ENCODE assay signal across 13 cellular contexts in the genomic region with DNA sequence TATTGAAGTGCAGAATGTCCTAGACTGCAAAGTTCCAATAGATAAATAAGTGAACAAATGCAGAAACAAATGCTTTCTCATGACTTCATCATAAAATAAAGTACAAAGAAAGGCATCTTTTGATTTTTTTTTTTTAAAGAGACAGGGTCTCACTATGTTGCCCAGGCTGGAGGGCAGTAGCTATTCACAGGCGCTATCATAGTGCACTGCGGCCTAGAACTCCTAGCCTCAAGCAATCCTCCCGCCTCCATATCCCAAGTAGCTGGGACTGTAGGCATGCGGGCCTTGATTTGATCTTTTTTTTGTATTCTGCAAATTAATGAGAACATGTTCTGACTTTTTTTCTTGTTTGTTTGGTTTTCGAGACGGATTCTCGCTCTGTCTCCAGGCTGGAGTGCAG. TPM values are rescaled to one million over a fixed set of nuclear protein-coding genes. Genes with fewer than 3 reads are reported as not detected.
A peak's percentile ranks its signal among the peaks of the same experiment; 100 is the strongest.
DNase-seq lines count a peak whose midpoint lies in the region; ATAC-seq, FAIRE-seq and TF ChIP-seq lines count a peak whose summit lies in the region.
"Had no signal": no experiment of that assay in that cellular context is flagged by ENCODE, and none has a peak within 500 bp of the region (broad histone marks: within the 10 kb centered on the region; RNA-seq: fewer than 3 reads in every experiment).

No MANE protein-coding gene starts in this region.

- no peak for TF ChIP-seq RAD21 in HepG2 (CRISPR knock-in tag; IDR thresholded peaks at IDR 0.05)

- H3K36me3 ChIP-seq in HepG2 (replicated peaks in 1 of 2; ENCODE audit: control insufficient read depth in 1 of 2, insufficient read depth in 2 of 2, low read length in 2 of 2) = peaks cover 0 to 7% of the 10 kb centered on the region in 2 experiments; a peak in 3 of 5 replicates
- H3K36me3 ChIP-seq in right lobe of liver = no peaks in the 10 kb centered on the region
- no peaks in the 10 kb centered on the region for H3K36me3 ChIP-seq in lower lobe of right lung
- no peaks in the 10 kb centered on the region for H3K36me3 ChIP-seq in kidney (ENCODE audit: control insufficient read depth in 1 of 2, insufficient read depth in 2 of 2, low read length in 2 of 2)

- WGBS in HepG2 (ENCODE audit: low lambda C conversion rate) = 89% methylated on average over 7 of the region's 7 CpGs
- 81% methylated on average over 7 of the region's 7 CpGs for WGBS in right lobe of liver (ENCODE audit: insufficient coverage, low coverage, low lambda C conversion rate, missing lambda C conversion rate)

- H3K4me1 ChIP-seq in HepG2 (ENCODE audit: insufficient read depth, low read length) = peaks cover 59% of the 10 kb centered on the region
- peaks cover 0 to 47% (median 17%) of the 10 kb centered on the region in 4 donors for H3K4me1 ChIP-seq in right lobe of liver
- peaks cover 51% of the 10 kb centered on the region for H3K4me1 ChIP-seq in lower lobe of right lung
- peaks cover 4 to 16% of the 10 kb centered on the region in 2 donors for H3K4me1 ChIP-seq in kidney (ENCODE audit: control insufficient read depth in 1 of 2, insufficient read depth in 1 of 2, low read depth in 1 of 2, low read length in 2 of 2)

- no peak for TF ChIP-seq CTCF in HepG2 (CRISPR knock-in tag; IDR thresholded peaks at IDR 0.05)
- TF ChIP-seq CTCF in right lobe of liver (IDR thresholded peaks at IDR 0.05) = no peak
- TF ChIP-seq CTCF in lower lobe of right lung (IDR thresholded peaks at IDR 0.05) = no peak
- no peak for TF ChIP-seq CTCF in kidney (IDR thresholded peaks at IDR 0.05; ENCODE audit: borderline replicate concordance, extremely low read depth, insufficient read depth)

- in situ Hi-C loops in HepG2 (cut with HindIII; ENCODE audit: extremely low pct_ligation_motif_present, low pct_unique_long_range_greater_than_20kb) = no loop called here

- no peak overlapping the region for H3K9ac ChIP-seq in HepG2 (ENCODE audit: insufficient read depth, low read depth, low read length)
- no peak overlapping the region for H3K9ac ChIP-seq in kidney (ENCODE audit: low read length in 2 of 2)

- H3K27me3 Mint-ChIP-seq in activated T-helper 2 cell treated with anti-CD3 and anti-CD28 coated beads, Interferon-gamma antibody, Interleukin-2, Interleukin-4, amounts not matched to agents 10 μg/mL and 5 μg/mL and 100 μg/mL, durations not matched to agents 14 hours and 24 hours and 36 hours (ENCODE audit: low read depth) = no peaks in the 10 kb centered on the region

- H3K9me3 Mint-ChIP-seq in activated T-helper 2 cell treated with anti-CD3 and anti-CD28 coated beads, Interferon-gamma antibody, Interleukin-2, Interleukin-4, amounts not matched to agents 10 μg/mL and 5 μg/mL and 100 μg/mL, durations not matched to agents 14 hours and 24 hours and 36 hours = no peaks in the 10 kb centered on the region

- ATAC-seq in HepG2 (no peak), right lobe of liver (no peak), lower lobe of right lung (no peak), HG03108 (IDR thresholded peaks at IDR 0.05; ENCODE audit: unreplicated experiment) (no peak), HG03095 (IDR thresholded peaks at IDR 0.05; ENCODE audit: unreplicated experiment) (no peak)

- BruUV-seq in HepG2 (replicated peaks; lab: Mats Ljungman, UMichigan) = no TSS peak

- peaks cover 42% of the 10 kb centered on the region for H3K36me3 Mint-ChIP-seq in activated T-helper 2 cell treated with anti-CD3 and anti-CD28 coated beads, Interferon-gamma antibody, Interleukin-2, Interleukin-4, amounts not matched to agents 10 μg/mL and 5 μg/mL and 100 μg/mL, durations not matched to agents 14 hours and 24 hours and 36 hours (ENCODE audit: low read depth)

- CTCF ChIA-PET in HepG2 (lab: Yijun Ruan, JAX; ENCODE audit: low intra/inter-chr PET ratio, low total read pairs) = no interaction called here

- H2AFZ ChIP-seq in HepG2 (ENCODE audit: low read length) = no peak overlapping the region

- FAIRE-seq in HepG2 (lab: Jason Lieb, UNC) (no peak), kidney (lab: Jason Lieb, UNC) (no peak)
- FAIRE-seq: GM18507 had no signal

- H3K4me2 ChIP-seq in HepG2 (ENCODE audit: low read depth, low read length) = peak overlapping the region; percentile 83

- H3K27me3 ChIP-seq in HepG2 (ENCODE audit: control insufficient read depth in 1 of 2, insufficient read depth in 2 of 2, low read length in 2 of 2) (no peaks in the 10 kb centered on the region; a peak in 1 of 5 replicates), right lobe of liver (no peaks in the 10 kb centered on the region), lower lobe of right lung (ENCODE audit: low read depth) (no peaks in the 10 kb centered on the region)
- H3K27me3 ChIP-seq: esophagus muscularis mucosa had no signal

- peak overlapping the region in 2 of 3 experiments; percentile 94 to 97; a peak in 3 of 6 replicates for H3K4me3 ChIP-seq in HepG2 (replicated peaks in 1 of 3; ENCODE audit: insufficient read depth in 1 of 3, low read depth in 2 of 3, low read length in 3 of 3)
- H3K4me3 ChIP-seq in right lobe of liver = no peak overlapping the region
- H3K4me3 ChIP-seq in lower lobe of right lung = peak overlapping the region; percentile 99
- no peak overlapping the region for H3K4me3 ChIP-seq in kidney (ENCODE audit: low read length in 2 of 2)

- H3K4me1 Mint-ChIP-seq in activated T-helper 2 cell treated with anti-CD3 and anti-CD28 coated beads, Interferon-gamma antibody, Interleukin-2, Interleukin-4, amounts not matched to agents 10 μg/mL and 5 μg/mL and 100 μg/mL, durations not matched to agents 14 hours and 24 hours and 36 hours (ENCODE audit: low read depth) = peaks cover 29% of the 10 kb centered on the region

- H3K79me2 ChIP-seq in HepG2 (ENCODE audit: insufficient read depth, low read length) = peaks cover 72% of the 10 kb centered on the region

- TF ChIP-seq EP300 in HepG2 (IDR thresholded peaks at IDR 0.05; ENCODE audit: low read depth in 2 of 2, low read length in 2 of 2) (no peak), HepG2 (CRISPR knock-in tag; IDR thresholded peaks at IDR 0.05; ENCODE audit: borderline replicate concordance) (no peak)

- intact Hi-C loops in HepG2 (cut with micrococcal nuclease; ENCODE audit: unreplicated experiment) = loop anchor here (5.0 kb wide), 1 partner anchor 33 kb away; the partner anchor contains the start of gene PHLDB1
- intact Hi-C loops in right lobe of liver (cut with DNase I) = no loop called here
- intact Hi-C loops in activated T-helper 2 cell treated with anti-CD3 and anti-CD28 coated beads, Interferon-gamma antibody, Interleukin-2, Interleukin-4, amounts not matched to agents 10 μg/mL and 5 μg/mL and 100 μg/mL, durations not matched to agents 14 hours and 24 hours and 36 hours (cut with micrococcal nuclease) = loop anchor here (5.0 kb wide), 2 partner anchors 137 to 267 kb away; partner anchors contain the start of gene KMT2A
- intact Hi-C loops in lower lobe of right lung (cut with DNase I) = no loop called here
- intact Hi-C loops in kidney (cut with DNase I) = no loop called here

- H3K27ac ChIP-seq in HepG2 (ENCODE audit: extremely low read length, insufficient read depth, low read length) (no peak overlapping the region), right lobe of liver (no peak overlapping the region), lower lobe of right lung (no peak overlapping the region), kidney (ENCODE audit: low read depth in 2 of 2, low read length in 2 of 2) (no peak overlapping the region)
- H3K27ac ChIP-seq: esophagus muscularis mucosa, WERI-Rb-1 had no signal

- peak overlapping the region; percentile 45 for H3K4me3 Mint-ChIP-seq in activated T-helper 2 cell treated with anti-CD3 and anti-CD28 coated beads, Interferon-gamma antibody, Interleukin-2, Interleukin-4, amounts not matched to agents 10 μg/mL and 5 μg/mL and 100 μg/mL, durations not matched to agents 14 hours and 24 hours and 36 hours (ENCODE audit: low read depth)

- H3K9me3 ChIP-seq in HepG2 (ENCODE audit: low read length) (no peaks in the 10 kb centered on the region), right lobe of liver (no peaks in the 10 kb centered on the region), lower lobe of right lung (no peaks in the 10 kb centered on the region), kidney (ENCODE audit: control insufficient read depth in 1 of 2, low read length in 2 of 2) (no peaks in the 10 kb centered on the region)
- H3K9me3 ChIP-seq: esophagus muscularis mucosa had no signal

- H4K20me1 ChIP-seq in HepG2 (ENCODE audit: insufficient read depth, low read length) = peaks cover 57% of the 10 kb centered on the region

- POLR2A ChIA-PET in HepG2 (lab: Yijun Ruan, JAX) = interaction anchor here (0.7 kb wide), 1 partner anchor 46 kb away, joined by 3 read pairs; no protein-coding TSS in a partner anchor

- no peak for DNase-seq in HepG2 (ENCODE audit: low spot score)
- no peak for DNase-seq in right lobe of liver
- no peak for DNase-seq in activated T-helper 2 cell treated with anti-CD3 and anti-CD28 coated beads, Interferon-gamma antibody, Interleukin-2, Interleukin-4, amounts not matched to agents 10 μg/mL and 5 μg/mL and 100 μg/mL, durations not matched to agents 14 hours and 24 hours and 36 hours (ENCODE audit: low spot score)
- no peak for DNase-seq in lower lobe of right lung
- no peak for DNase-seq in DMS114 treated with DMSO at 0.1 percent for 48 hours (lab: John Stamatoyannopoulos, UW; ENCODE audit: unreplicated experiment)
- no peak for DNase-seq in kidney
- DNase-seq: Calu3, substantia nigra, WERI-Rb-1 had no signal

- no peak for TF ChIP-seq POLR2A in HepG2 (IDR thresholded peaks at IDR 0.05; ENCODE audit: insufficient read depth in 1 of 2, low read depth in 2 of 2, low read length in 2 of 2)
- no peak for TF ChIP-seq POLR2A in right lobe of liver (IDR thresholded peaks at IDR 0.05)

- no peak overlapping the region for H3K27ac Mint-ChIP-seq in activated T-helper 2 cell treated with anti-CD3 and anti-CD28 coated beads, Interferon-gamma antibody, Interleukin-2, Interleukin-4, amounts not matched to agents 10 μg/mL and 5 μg/mL and 100 μg/mL, durations not matched to agents 14 hours and 24 hours and 36 hours

RNA-seq across cellular contexts. Expression of gene ARCN1, which starts 2.4 kb away (rescaled TPM):
- total RNA-seq in HepG2 (2016; rRNA removed; fragmentation: Illumina TruSeq; extraction: Trizol) (148 and 215 TPM in 2 replicates), right lobe of liver (10 to 100 TPM; 58.3 to 91.7 (median 75.8) TPM), lower lobe of right lung (122 TPM), kidney (107 TPM)
- total RNA-seq in HepG2 (2016; cell fraction: cytosol; rRNA removed; fragmentation: Illumina TruSeq; extraction: Trizol; ENCODE audit: low read depth) = 21.7 and 21.9 TPM in 2 replicates
- 143 and 206 TPM in 2 replicates for total RNA-seq in HepG2 (2016; cell fraction: insoluble cytoplasmic fraction; rRNA removed; fragmentation: Illumina TruSeq; extraction: Trizol)
- 62.1 and 63.9 TPM in 2 replicates for total RNA-seq in HepG2 (2016; cell fraction: membrane; rRNA removed; fragmentation: Illumina TruSeq; extraction: Trizol)
- 61.5 and 78.3 TPM in 2 replicates for total RNA-seq in HepG2 (2016; cell fraction: nucleus; rRNA removed; fragmentation: Illumina TruSeq; extraction: Trizol)
- polyA plus RNA-seq in HepG2 (2011; rRNA removed) (143 and 200 TPM in 2 replicates), kidney (ENCODE audit: insufficient read depth, low read depth, low replicate concordance) (64.7 TPM)
- 147 and 192 TPM in 2 replicates for polyA plus RNA-seq in HepG2 (2011; cell fraction: cytosol; rRNA removed)
- polyA plus RNA-seq in HepG2 (2011; cell fraction: nucleus; rRNA removed) = 33.6 and 35.8 TPM in 2 replicates
- polyA plus RNA-seq in HepG2 (2012) = 80.9 and 111 TPM in 2 replicates
- 9.1 and 10.1 TPM in 2 replicates for polyA plus RNA-seq in HepG2 (2016; cell fraction: cytosol; fragmentation: Illumina TruSeq; extraction: Trizol; ENCODE audit: low read depth)
- polyA plus RNA-seq in HepG2 (2016; cell fraction: insoluble cytoplasmic fraction; fragmentation: Illumina TruSeq; extraction: Trizol; ENCODE audit: low read depth) = 221 and 222 TPM in 2 replicates
- 36.4 and 39.3 TPM in 2 replicates for polyA plus RNA-seq in HepG2 (2016; cell fraction: membrane; fragmentation: Illumina TruSeq; extraction: Trizol; ENCODE audit: low read depth)
- polyA plus RNA-seq in HepG2 (2016; cell fraction: nucleus; fragmentation: Illumina TruSeq; extraction: Trizol; ENCODE audit: insufficient read depth, low read depth) = 95.2 and 101 TPM in 2 replicates
- polyA minus RNA-seq in HepG2 (2011; rRNA and poly(A)+ RNA removed; ENCODE audit: low replicate concordance) = 78.7 and 166 TPM in 2 replicates
- polyA minus RNA-seq in HepG2 (2011; cell fraction: cytosol; rRNA and poly(A)+ RNA removed) = 105 and 121 TPM in 2 replicates
- polyA minus RNA-seq in HepG2 (2011; cell fraction: nucleus; rRNA and poly(A)+ RNA removed) = 31.7 and 41.9 TPM in 2 replicates
- 132 and 133 TPM in 2 replicates for total RNA-seq in activated T-helper 2 cell treated with anti-CD3 and anti-CD28 coated beads, Interferon-gamma antibody, Interleukin-2, Interleukin-4, amounts not matched to agents 10 μg/mL and 5 μg/mL and 100 μg/mL, durations not matched to agents 14 hours and 24 hours and 36 hours

RNA-seq across cellular contexts. Expression of gene IFT46, which starts 8.9 kb away (rescaled TPM):
- total RNA-seq in HepG2 (2016; rRNA removed; fragmentation: Illumina TruSeq; extraction: Trizol) = 15.4 and 23.9 TPM in 2 replicates
- 12.4 and 18.8 TPM in 2 replicates for total RNA-seq in HepG2 (2016; cell fraction: cytosol; rRNA removed; fragmentation: Illumina TruSeq; extraction: Trizol; ENCODE audit: low read depth)
- total RNA-seq in HepG2 (2016; cell fraction: insoluble cytoplasmic fraction; rRNA removed; fragmentation: Illumina TruSeq; extraction: Trizol) = 14.7 and 23.4 TPM in 2 replicates
- total RNA-seq in HepG2 (2016; cell fraction: membrane; rRNA removed; fragmentation: Illumina TruSeq; extraction: Trizol) = 10.2 and 11.5 TPM in 2 replicates
- 7.4 and 8.0 TPM in 2 replicates for total RNA-seq in HepG2 (2016; cell fraction: nucleus; rRNA removed; fragmentation: Illumina TruSeq; extraction: Trizol)
- 9.3 and 9.8 TPM in 2 replicates for polyA plus RNA-seq in HepG2 (2011; rRNA removed)
- 8.2 and 9.6 TPM in 2 replicates for polyA plus RNA-seq in HepG2 (2011; cell fraction: cytosol; rRNA removed)
- polyA plus RNA-seq in HepG2 (2011; cell fraction: nucleus; rRNA removed) = 3.4 and 5.1 TPM in 2 replicates
- 5.8 and 8.4 TPM in 2 replicates for polyA plus RNA-seq in HepG2 (2012)
- polyA plus RNA-seq in HepG2 (2016; cell fraction: cytosol; fragmentation: Illumina TruSeq; extraction: Trizol; ENCODE audit: low read depth) = 2.6 and 2.9 TPM in 2 replicates
- polyA plus RNA-seq in HepG2 (2016; cell fraction: insoluble cytoplasmic fraction; fragmentation: Illumina TruSeq; extraction: Trizol; ENCODE audit: low read depth) = 20.5 and 21.3 TPM in 2 replicates
- polyA plus RNA-seq in HepG2 (2016; cell fraction: membrane; fragmentation: Illumina TruSeq; extraction: Trizol; ENCODE audit: low read depth) = 5.9 TPM in 2 replicates
- 9.4 and 10.2 TPM in 2 replicates for polyA plus RNA-seq in HepG2 (2016; cell fraction: nucleus; fragmentation: Illumina TruSeq; extraction: Trizol; ENCODE audit: insufficient read depth, low read depth)
- polyA minus RNA-seq in HepG2 (2011; rRNA and poly(A)+ RNA removed; ENCODE audit: low replicate concordance) = 9.5 and 19.1 TPM in 2 replicates
- polyA minus RNA-seq in HepG2 (2011; cell fraction: cytosol; rRNA and poly(A)+ RNA removed) = 5.0 and 5.8 TPM in 2 replicates
- polyA minus RNA-seq in HepG2 (2011; cell fraction: nucleus; rRNA and poly(A)+ RNA removed) = 4.4 and 6.0 TPM in 2 replicates
- total RNA-seq in right lobe of liver = 1 to 10 TPM; 4.0 to 6.4 (median 5.2) TPM
- total RNA-seq in activated T-helper 2 cell treated with anti-CD3 and anti-CD28 coated beads, Interferon-gamma antibody, Interleukin-2, Interleukin-4, amounts not matched to agents 10 μg/mL and 5 μg/mL and 100 μg/mL, durations not matched to agents 14 hours and 24 hours and 36 hours = 14.2 and 15.4 TPM in 2 replicates
- total RNA-seq in lower lobe of right lung = 18.5 TPM
- 21.1 TPM for total RNA-seq in kidney
- polyA plus RNA-seq in kidney (ENCODE audit: insufficient read depth, low read depth, low replicate concordance) = 28.7 TPM

RNA-seq across cellular contexts. Expression of gene PHLDB1, which starts 32.8 kb away (rescaled TPM):
- total RNA-seq in HepG2 (2016; rRNA removed; fragmentation: Illumina TruSeq; extraction: Trizol) (9.9 and 13.8 TPM in 2 replicates), right lobe of liver (10 to 100 TPM in 1 of 6 experiments, 1 to 10 TPM in 5; 5.4 to 11.7 (median 6.3) TPM), lower lobe of right lung (71.8 TPM), kidney (118 TPM)
- 3.6 and 5.0 TPM in 2 replicates for total RNA-seq in HepG2 (2016; cell fraction: cytosol; rRNA removed; fragmentation: Illumina TruSeq; extraction: Trizol; ENCODE audit: low read depth)
- 7.9 and 11.9 TPM in 2 replicates for total RNA-seq in HepG2 (2016; cell fraction: insoluble cytoplasmic fraction; rRNA removed; fragmentation: Illumina TruSeq; extraction: Trizol)
- 7.7 and 8.9 TPM in 2 replicates for total RNA-seq in HepG2 (2016; cell fraction: membrane; rRNA removed; fragmentation: Illumina TruSeq; extraction: Trizol)
- 12.4 and 22.0 TPM in 2 replicates for total RNA-seq in HepG2 (2016; cell fraction: nucleus; rRNA removed; fragmentation: Illumina TruSeq; extraction: Trizol)
- polyA plus RNA-seq in HepG2 (2011; rRNA removed) (14.2 and 18.3 TPM in 2 replicates), kidney (ENCODE audit: insufficient read depth, low read depth, low replicate concordance) (39.1 TPM)
- 9.1 and 10.7 TPM in 2 replicates for polyA plus RNA-seq in HepG2 (2011; cell fraction: cytosol; rRNA removed)
- 57.1 and 61.1 TPM in 2 replicates for polyA plus RNA-seq in HepG2 (2011; cell fraction: nucleus; rRNA removed)
- polyA plus RNA-seq in HepG2 (2012) = 7.5 and 8.6 TPM in 2 replicates
- 1.4 TPM in 2 replicates for polyA plus RNA-seq in HepG2 (2016; cell fraction: cytosol; fragmentation: Illumina TruSeq; extraction: Trizol; ENCODE audit: low read depth)
- polyA plus RNA-seq in HepG2 (2016; cell fraction: insoluble cytoplasmic fraction; fragmentation: Illumina TruSeq; extraction: Trizol; ENCODE audit: low read depth) = 7.3 and 8.6 TPM in 2 replicates
- polyA plus RNA-seq in HepG2 (2016; cell fraction: membrane; fragmentation: Illumina TruSeq; extraction: Trizol; ENCODE audit: low read depth) = 2.1 and 2.9 TPM in 2 replicates
- 34.7 and 36.2 TPM in 2 replicates for polyA plus RNA-seq in HepG2 (2016; cell fraction: nucleus; fragmentation: Illumina TruSeq; extraction: Trizol; ENCODE audit: insufficient read depth, low read depth)
- polyA minus RNA-seq in HepG2 (2011; rRNA and poly(A)+ RNA removed; ENCODE audit: low replicate concordance) = 17.4 and 33.6 TPM in 2 replicates
- polyA minus RNA-seq in HepG2 (2011; cell fraction: cytosol; rRNA and poly(A)+ RNA removed) = 12.5 and 14.8 TPM in 2 replicates
- 33.9 and 34.2 TPM in 2 replicates for polyA minus RNA-seq in HepG2 (2011; cell fraction: nucleus; rRNA and poly(A)+ RNA removed)
- 2.1 and 2.2 TPM in 2 replicates for total RNA-seq in activated T-helper 2 cell treated with anti-CD3 and anti-CD28 coated beads, Interferon-gamma antibody, Interleukin-2, Interleukin-4, amounts not matched to agents 10 μg/mL and 5 μg/mL and 100 μg/mL, durations not matched to agents 14 hours and 24 hours and 36 hours

RNA-seq across cellular contexts. Expression of gene TMEM25, which starts 43.6 kb away (rescaled TPM):
- total RNA-seq in HepG2 (2016; rRNA removed; fragmentation: Illumina TruSeq; extraction: Trizol) = 4.5 and 7.5 TPM in 2 replicates
- total RNA-seq in HepG2 (2016; cell fraction: cytosol; rRNA removed; fragmentation: Illumina TruSeq; extraction: Trizol; ENCODE audit: low read depth) = 6.2 and 7.2 TPM in 2 replicates
- 3.9 and 8.9 TPM in 2 replicates for total RNA-seq in HepG2 (2016; cell fraction: insoluble cytoplasmic fraction; rRNA removed; fragmentation: Illumina TruSeq; extraction: Trizol)
- total RNA-seq in HepG2 (2016; cell fraction: membrane; rRNA removed; fragmentation: Illumina TruSeq; extraction: Trizol) = 8.9 and 11.8 TPM in 2 replicates
- 8.4 and 8.5 TPM in 2 replicates for total RNA-seq in HepG2 (2016; cell fraction: nucleus; rRNA removed; fragmentation: Illumina TruSeq; extraction: Trizol)
- 17.2 and 23.4 TPM in 2 replicates for polyA plus RNA-seq in HepG2 (2011; rRNA removed)
- polyA plus RNA-seq in HepG2 (2011; cell fraction: cytosol; rRNA removed) = 12.4 and 19.7 TPM in 2 replicates
- polyA plus RNA-seq in HepG2 (2011; cell fraction: nucleus; rRNA removed) = 40.8 and 47.6 TPM in 2 replicates
- polyA plus RNA-seq in HepG2 (2012) = 8.5 and 9.2 TPM in 2 replicates
- 6.8 and 8.7 TPM in 2 replicates for polyA plus RNA-seq in HepG2 (2016; cell fraction: cytosol; fragmentation: Illumina TruSeq; extraction: Trizol; ENCODE audit: low read depth)
- 4.6 and 5.1 TPM in 2 replicates for polyA plus RNA-seq in HepG2 (2016; cell fraction: insoluble cytoplasmic fraction; fragmentation: Illumina TruSeq; extraction: Trizol; ENCODE audit: low read depth)
- 9.5 and 10.8 TPM in 2 replicates for polyA plus RNA-seq in HepG2 (2016; cell fraction: membrane; fragmentation: Illumina TruSeq; extraction: Trizol; ENCODE audit: low read depth)
- 20.9 and 21.2 TPM in 2 replicates for polyA plus RNA-seq in HepG2 (2016; cell fraction: nucleus; fragmentation: Illumina TruSeq; extraction: Trizol; ENCODE audit: insufficient read depth, low read depth)
- 2.7 and 44.5 TPM in 2 replicates for polyA minus RNA-seq in HepG2 (2011; rRNA and poly(A)+ RNA removed; ENCODE audit: low replicate concordance)
- 6.7 and 7.2 TPM in 2 replicates for polyA minus RNA-seq in HepG2 (2011; cell fraction: cytosol; rRNA and poly(A)+ RNA removed)
- 20.9 and 25.5 TPM in 2 replicates for polyA minus RNA-seq in HepG2 (2011; cell fraction: nucleus; rRNA and poly(A)+ RNA removed)
- 10 to 100 TPM in 5 of 6 experiments, 1 to 10 TPM in 1; 9.2 to 31.0 (median 23.5) TPM for total RNA-seq in right lobe of liver
- total RNA-seq in activated T-helper 2 cell treated with anti-CD3 and anti-CD28 coated beads, Interferon-gamma antibody, Interleukin-2, Interleukin-4, amounts not matched to agents 10 μg/mL and 5 μg/mL and 100 μg/mL, durations not matched to agents 14 hours and 24 hours and 36 hours = 9.5 and 10.1 TPM in 2 replicates
- total RNA-seq in lower lobe of right lung = 18.3 TPM
- total RNA-seq in kidney = 30.7 TPM
- 36.8 TPM for polyA plus RNA-seq in kidney (ENCODE audit: insufficient read depth, low read depth, low replicate concordance)

RNA-seq across cellular contexts. Expression of gene TTC36, which starts 47.4 kb away (rescaled TPM):
- 0.40 TPM in 1 of 2 replicates, not detected in the other for total RNA-seq in HepG2 (2016; rRNA removed; fragmentation: Illumina TruSeq; extraction: Trizol)
- 0.62 and 1.2 TPM in 2 replicates for total RNA-seq in HepG2 (2016; cell fraction: cytosol; rRNA removed; fragmentation: Illumina TruSeq; extraction: Trizol; ENCODE audit: low read depth)
- total RNA-seq in HepG2 (2016; cell fraction: insoluble cytoplasmic fraction; rRNA removed; fragmentation: Illumina TruSeq; extraction: Trizol) = 0.26 TPM in 1 of 2 replicates, not detected in the other
- total RNA-seq in HepG2 (2016; cell fraction: membrane; rRNA removed; fragmentation: Illumina TruSeq; extraction: Trizol) = 0.45 TPM in 1 of 2 replicates, not detected in the other
- 0.47 and 0.84 TPM in 2 replicates for total RNA-seq in HepG2 (2016; cell fraction: nucleus; rRNA removed; fragmentation: Illumina TruSeq; extraction: Trizol)
- polyA plus RNA-seq in HepG2 (2011; rRNA removed) = 0.13 TPM in 1 of 2 replicates, not detected in the other
- 0.08 and 0.11 TPM in 2 replicates for polyA plus RNA-seq in HepG2 (2011; cell fraction: cytosol; rRNA removed)
- 0.27 and 0.62 TPM in 2 replicates for polyA plus RNA-seq in HepG2 (2011; cell fraction: nucleus; rRNA removed)
- polyA plus RNA-seq in HepG2 (2012) = not detected in 2 replicates
- 0.28 and 0.53 TPM in 2 replicates for polyA plus RNA-seq in HepG2 (2016; cell fraction: cytosol; fragmentation: Illumina TruSeq; extraction: Trizol; ENCODE audit: low read depth)
- polyA plus RNA-seq in HepG2 (2016; cell fraction: insoluble cytoplasmic fraction; fragmentation: Illumina TruSeq; extraction: Trizol; ENCODE audit: low read depth) = 0.38 TPM in 1 of 2 replicates, not detected in the other
- polyA plus RNA-seq in HepG2 (2016; cell fraction: membrane; fragmentation: Illumina TruSeq; extraction: Trizol; ENCODE audit: low read depth) = 0.23 and 0.47 TPM in 2 replicates
- not detected in 2 replicates for polyA plus RNA-seq in HepG2 (2016; cell fraction: nucleus; fragmentation: Illumina TruSeq; extraction: Trizol; ENCODE audit: insufficient read depth, low read depth)
- polyA minus RNA-seq in HepG2 (2011; rRNA and poly(A)+ RNA removed; ENCODE audit: low replicate concordance) = 0.24 TPM in 1 of 2 replicates, not detected in the other
- polyA minus RNA-seq in HepG2 (2011; cell fraction: cytosol; rRNA and poly(A)+ RNA removed) = not detected in 2 replicates
- 0.87 and 1.2 TPM in 2 replicates for polyA minus RNA-seq in HepG2 (2011; cell fraction: nucleus; rRNA and poly(A)+ RNA removed)
- 10 to 100 TPM; 21.5 to 88.3 (median 50.6) TPM for total RNA-seq in right lobe of liver
- 0.39 and 0.78 TPM in 2 replicates for total RNA-seq in activated T-helper 2 cell treated with anti-CD3 and anti-CD28 coated beads, Interferon-gamma antibody, Interleukin-2, Interleukin-4, amounts not matched to agents 10 μg/mL and 5 μg/mL and 100 μg/mL, durations not matched to agents 14 hours and 24 hours and 36 hours
- total RNA-seq in lower lobe of right lung = 1.0 TPM
- 1.1 TPM for total RNA-seq in kidney
- polyA plus RNA-seq in kidney (ENCODE audit: insufficient read depth, low read depth, low replicate concordance) = 12.7 TPM

Comparison
In these comparisons a context has a peak if more than half of its experiments do, and no peak if none do; other contexts are left out.
1. H3K4me3 ChIP-seq: peak in HepG2 (2 of 3) and lower lobe of right lung (single experiment); none in right lobe of liver (0 of 3) and kidney (0 of 2).
2. intact Hi-C loops: an anchor here in HepG2 (5.0 kb wide) and activated T-helper 2 cell treated with anti-CD3 and anti-CD28 coated beads, Interferon-gamma antibody, Interleukin-2, Interleukin-4, amounts not matched to agents 10 μg/mL and 5 μg/mL and 100 μg/mL, durations not matched to agents 14 hours and 24 hours and 36 hours (5.0 kb wide); none called in right lobe of liver, lower lobe of right lung and kidney.